9 cellular contexts compared by ENCODE assay signal in genomic region chr4:142815834-142816233, GRCh38. TPM values are rescaled to one million over a fixed set of nuclear protein-coding genes. Genes with fewer than 3 reads are reported as not detected.
DNase-seq lines count a peak whose midpoint lies in the region; ATAC-seq, FAIRE-seq and TF ChIP-seq lines count a peak whose summit lies in the region.
"Had no signal": no experiment of that assay in that cellular context is flagged by ENCODE, and none has a peak within 500 bp of the region (broad histone marks: within the 10 kb centered on the region; RNA-seq: fewer than 3 reads in every experiment).

No MANE protein-coding gene starts in this region.

- peak; percentile 51 for DNase-seq in stimulated activated CD4-positive, alpha-beta T cell treated with anti-CD3 and anti-CD28 coated beads, Interleukin-15, amount 100 ng/mL, for 24 hours
- DNase-seq in stimulated activated CD4-positive, alpha-beta T cell treated with anti-CD3 and anti-CD28 coated beads, Interleukin-4, amount 100 ng/mL, for 1 hour: no peak
- peak; percentile 19 for DNase-seq in activated CD4-positive, alpha-beta memory T cell treated with anti-CD3 and anti-CD28 coated beads, Interleukin-2, amount 10 ng/mL, durations not matched to agents 7 days and 5 days
- DNase-seq in foreskin keratinocyte (peak; percentile 26 to 44), urothelium cell line (ENCODE audit: low spot score) (peak; percentile 31)
- DNase-seq in effector CD4-positive, alpha-beta T cell: no peak

- peaks cover 14% of the 10 kb centered on the region for H3K4me1 Mint-ChIP-seq in activated CD4-positive, alpha-beta memory T cell treated with anti-CD3 and anti-CD28 coated beads, Interleukin-2, amount 10 ng/mL, durations not matched to agents 7 days and 5 days

- CTCF ChIA-PET in activated CD4-positive, alpha-beta memory T cell treated with anti-CD3 and anti-CD28 coated beads, Interleukin-2, amount 10 ng/mL, durations not matched to agents 7 days and 5 days (lab: Charles Lee): no interaction called here

- H3K27ac ChIP-seq in foreskin keratinocyte: no peak overlapping the region
- H3K27ac ChIP-seq: neutrophil had no signal

- no peak for FAIRE-seq in urothelium cell line (lab: Jason Lieb, UNC)

- no peaks in the 10 kb centered on the region for H3K27me3 ChIP-seq in foreskin keratinocyte
- H3K27me3 ChIP-seq: neutrophil had no signal

- H3K4me3 Mint-ChIP-seq in activated CD4-positive, alpha-beta memory T cell treated with anti-CD3 and anti-CD28 coated beads, Interleukin-2, amount 10 ng/mL, durations not matched to agents 7 days and 5 days: no peak overlapping the region

- peak; percentile 53 for ATAC-seq in foreskin keratinocyte
- no peak for ATAC-seq in GM21576 (IDR thresholded peaks at IDR 0.05; ENCODE audit: unreplicated experiment)
- ATAC-seq in HG02938 (IDR thresholded peaks at IDR 0.05; ENCODE audit: unreplicated experiment): no peak

- no peak for TF ChIP-seq CTCF in foreskin keratinocyte (conservative IDR thresholded peaks at IDR 0.05)

- POLR2A ChIA-PET in activated CD4-positive, alpha-beta memory T cell treated with anti-CD3 and anti-CD28 coated beads, Interleukin-2, amount 10 ng/mL, durations not matched to agents 7 days and 5 days (lab: Charles Lee): no interaction called here

- H3K9me3 Mint-ChIP-seq in activated CD4-positive, alpha-beta memory T cell treated with anti-CD3 and anti-CD28 coated beads, Interleukin-2, amount 10 ng/mL, durations not matched to agents 7 days and 5 days: no peaks in the 10 kb centered on the region

- peaks cover 3% of the 10 kb centered on the region for H3K27me3 Mint-ChIP-seq in activated CD4-positive, alpha-beta memory T cell treated with anti-CD3 and anti-CD28 coated beads, Interleukin-2, amount 10 ng/mL, durations not matched to agents 7 days and 5 days

- H3K4me1 ChIP-seq in foreskin keratinocyte: peaks cover 12% of the 10 kb centered on the region

- no peak overlapping the region for H3K27ac Mint-ChIP-seq in activated CD4-positive, alpha-beta memory T cell treated with anti-CD3 and anti-CD28 coated beads, Interleukin-2, amount 10 ng/mL, durations not matched to agents 7 days and 5 days

- H3K36me3 Mint-ChIP-seq in activated CD4-positive, alpha-beta memory T cell treated with anti-CD3 and anti-CD28 coated beads, Interleukin-2, amount 10 ng/mL, durations not matched to agents 7 days and 5 days (ENCODE audit: low read depth): no peaks in the 10 kb centered on the region

RNA-seq across cellular contexts. Expression of gene INPP4B, which starts 30.3 kb away (rescaled TPM):
- total RNA-seq in activated CD4-positive, alpha-beta memory T cell treated with anti-CD3 and anti-CD28 coated beads, Interleukin-2, amount 10 ng/mL, durations not matched to agents 7 days and 5 days: 10 to 100 TPM; 44.6 to 46.9 TPM
- total RNA-seq in foreskin keratinocyte: 46.9 and 61.6 TPM in 2 replicates
- 10.8 and 11.0 TPM in 2 replicates for polyA plus RNA-seq in foreskin keratinocyte

Comparison
In these comparisons a context has a peak if more than half of its experiments do, and no peak if none do; other contexts are left out.
1. DNase-seq: peak in stimulated activated CD4-positive, alpha-beta T cell treated with anti-CD3 and anti-CD28 coated beads, Interleukin-15, amount 100 ng/mL, for 24 hours (single experiment), activated CD4-positive, alpha-beta memory T cell treated with anti-CD3 and anti-CD28 coated beads, Interleukin-2, amount 10 ng/mL, durations not matched to agents 7 days and 5 days (single experiment), foreskin keratinocyte (2 of 2) and urothelium cell line (single experiment); none in stimulated activated CD4-positive, alpha-beta T cell treated with anti-CD3 and anti-CD28 coated beads, Interleukin-4, amount 100 ng/mL, for 1 hour (single experiment) and effector CD4-positive, alpha-beta T cell (single experiment).